ENCODE assay signal across 16 cellular contexts in the genomic region with DNA sequence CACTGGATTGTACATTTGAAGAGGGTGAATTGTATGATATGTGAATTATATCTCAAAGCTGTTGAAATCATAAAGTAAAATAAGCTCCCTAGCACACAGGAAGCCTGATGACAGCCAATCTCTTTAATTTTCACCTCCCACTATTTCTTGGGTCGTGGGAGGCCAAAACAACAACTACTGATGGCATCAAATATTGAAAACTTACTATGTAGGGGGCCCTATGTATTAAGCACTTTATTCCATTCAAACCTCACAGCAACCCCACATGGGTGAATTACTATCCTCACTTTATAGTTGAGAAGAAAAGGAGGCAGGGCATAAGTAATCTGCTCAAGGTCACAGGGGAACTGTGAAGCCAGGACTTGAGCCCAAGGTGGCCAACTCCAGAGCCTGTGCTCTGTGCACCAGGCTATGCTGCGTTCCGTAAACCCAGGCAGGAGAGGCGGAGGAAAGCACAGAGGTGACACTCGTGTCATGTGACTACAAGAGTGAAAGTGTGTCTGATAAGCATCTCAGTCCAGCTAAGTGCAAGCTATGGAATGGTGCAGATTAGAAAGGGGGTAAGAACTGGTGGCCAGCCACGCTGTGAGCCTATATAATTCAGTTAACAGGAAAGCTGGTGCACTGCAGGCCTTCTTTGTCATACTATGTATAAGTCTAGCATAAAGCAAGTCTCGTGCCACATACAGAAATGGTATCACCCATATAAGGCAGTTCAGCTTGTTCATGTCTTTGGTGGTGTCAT.
"Had no signal": no experiment of that assay in that cellular context is flagged by ENCODE, and none has a peak within 500 bp of the region (broad histone marks: within the 10 kb centered on the region; RNA-seq: fewer than 3 reads in every experiment).

No MANE protein-coding gene starts in this region.

- ATAC-seq: left lung had no signal

- H3K4me1 ChIP-seq: left lung, prostate gland had no signal

- DNase-seq: activated CD4-positive, alpha-beta T cell treated with anti-CD3 and anti-CD28 coated beads for 1 hour; activated CD4-positive, alpha-beta T cell treated with anti-CD3 and anti-CD28 coated beads, Interleukin-2, amount 50 U/mL, for 48 hours; anterior cingulate cortex; brain microvascular endothelial cell; head of caudate nucleus; kidney; left lung; mammary epithelial cell; stimulated activated CD4-positive, alpha-beta T cell treated with anti-CD3 and anti-CD28 coated beads, Interleukin-2, amount 100 ng/mL, for 24 hours; stimulated activated naive CD4-positive, alpha-beta T cell treated with Interleukin-2 at 50 U/mL for 16 hours had no signal

- H3K27me3 ChIP-seq: brain microvascular endothelial cell, left lung, right atrium auricular region, suprapubic skin, vagina had no signal

- H3K36me3 ChIP-seq: brain microvascular endothelial cell, left lung, prostate gland, right atrium auricular region, suprapubic skin, vagina had no signal

- H3K4me3 ChIP-seq: coronary artery, left lung, prostate gland, right atrium auricular region, suprapubic skin, vagina had no signal

- H3K9me3 ChIP-seq: left lung, prostate gland, suprapubic skin, vagina had no signal

- H3K27ac ChIP-seq: brain microvascular endothelial cell, coronary artery, left lung, prostate gland, right atrium auricular region, suprapubic skin, vagina, VCaP had no signal
